Comparison of ENCODE assay signal across 1 cellular context in genomic region chr17:40850287-40850972, GRCh38.
TF ChIP-seq lines count a peak whose summit lies in the region.

No MANE protein-coding gene starts in this region.

TF ChIP-seq in A549, 52 proteins besides CTCF, POLR2A, EP300 and RAD21:
- TF ChIP-seq MAX (IDR thresholded peaks at IDR 0.05) (peak; percentile 30; the same call in 1 of the 2 replicates), CEBPB (IDR thresholded peaks at IDR 0.05) (peak; percentile 96 to 98), EHMT2 (IDR thresholded peaks at IDR 0.05; ENCODE audit: low read depth) (no peak), HOXB5 (CRISPR knock-in tag; IDR thresholded peaks at IDR 0.05) (0 out of 2 replicates have a peak, but pooled peaks have one; percentile 57), JUNB (IDR thresholded peaks at IDR 0.05) (peak; percentile 91), FOSB (CRISPR knock-in tag; IDR thresholded peaks at IDR 0.05) (peak; percentile 22; the same call in 1 of the 2 replicates), MAFK (IDR thresholded peaks at IDR 0.05; ENCODE audit: partially characterized antibody) (peak; percentile 59), HEYL (CRISPR knock-in tag; IDR thresholded peaks at IDR 0.05) (no peak), HES2 (IDR thresholded peaks at IDR 0.05) (peak; percentile 85), GATA3 (IDR thresholded peaks at IDR 0.05; ENCODE audit: borderline replicate concordance) (peak; percentile 95), ZFP36 (IDR thresholded peaks at IDR 0.05; ENCODE audit: borderline replicate concordance, partially characterized antibody) (no peak), FOSL2 (IDR thresholded peaks at IDR 0.05) (peak; percentile 79), FOSL2 (CRISPR knock-in tag; IDR thresholded peaks at IDR 0.05) (peak; percentile 92), JUN (IDR thresholded peaks at IDR 0.05) (peak in 1 of 2 experiments; percentile 64; a peak in 1 of 5 replicates)
- TF ChIP-seq, protein P1, sequence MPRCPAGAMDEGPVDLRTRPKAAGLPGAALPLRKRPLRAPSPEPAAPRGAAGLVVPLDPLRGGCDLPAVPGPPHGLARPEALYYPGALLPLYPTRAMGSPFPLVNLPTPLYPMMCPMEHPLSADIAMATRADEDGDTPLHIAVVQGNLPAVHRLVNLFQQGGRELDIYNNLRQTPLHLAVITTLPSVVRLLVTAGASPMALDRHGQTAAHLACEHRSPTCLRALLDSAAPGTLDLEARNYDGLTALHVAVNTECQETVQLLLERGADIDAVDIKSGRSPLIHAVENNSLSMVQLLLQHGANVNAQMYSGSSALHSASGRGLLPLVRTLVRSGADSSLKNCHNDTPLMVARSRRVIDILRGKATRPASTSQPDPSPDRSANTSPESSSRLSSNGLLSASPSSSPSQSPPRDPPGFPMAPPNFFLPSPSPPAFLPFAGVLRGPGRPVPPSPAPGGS (IDR thresholded peaks at IDR 0.05) = peak; percentile 24; the same call in 1 of the 3 replicates
TF ChIP-seq in A549: peak in this region for 11.
